17 cellular contexts compared by ENCODE assay signal in genomic region chr10:120392671-120393079, GRCh38.
A peak's percentile ranks its signal among the peaks of the same experiment; 100 is the strongest.
DNase-seq lines count a peak whose midpoint lies in the region; ATAC-seq and TF ChIP-seq lines count a peak whose summit lies in the region.
"Had no signal": no experiment of that assay in that cellular context is flagged by ENCODE, and none has a peak within 500 bp of the region (broad histone marks: within the 10 kb centered on the region; RNA-seq: fewer than 3 reads in every experiment).

No MANE protein-coding gene starts in this region.

- no peak for ATAC-seq in activated naive CD4-positive, alpha-beta T cell treated with anti-CD3 and anti-CD28 coated beads, Interleukin-2, amount 50 U/mL, for 72 hours

- H3K4me1 ChIP-seq in transverse colon (peaks cover 0 to 4% (median 0%) of the 10 kb centered on the region in 4 donors), adrenal gland (replicated peaks in 1 of 2) (no peaks in the 10 kb centered on the region), HAP-1 (no peaks in the 10 kb centered on the region)
- H3K4me1 ChIP-seq: SJCRH30 had no signal

- intact Hi-C loops in transverse colon (cut with DNase I; ENCODE audit: low total_unique reads) (no loop called here), adrenal gland (cut with DNase I) (no loop called here)

- no peak for TF ChIP-seq EP300 in transverse colon (IDR thresholded peaks at IDR 0.05; ENCODE audit: low read depth)

- H3K9me3 ChIP-seq in transverse colon (no peaks in the 10 kb centered on the region), adrenal gland (replicated peaks in 1 of 3) (no peaks in the 10 kb centered on the region), HAP-1 (no peaks in the 10 kb centered on the region)
- H3K9me3 ChIP-seq: MG63, SJCRH30 had no signal

- WGBS in transverse colon (ENCODE audit: low coverage in 1 of 2), 2 donors: 11 to 34% methylated on average over 1 to 2 of the region's 2 CpGs
- WGBS in adrenal gland, 4 donors: 44 to 65% (median 51%) methylated on average over 2 of the region's 2 CpGs

- in situ Hi-C loops in transverse colon (cut with MboI; ENCODE audit: low pct_ligation_motif_present in 1 of 4, low pct_unique_long_range_greater_than_20kb in 1 of 4, low sequenced_read_pairs in 3 of 4): no loop called here
- in situ Hi-C loops in HAP-1 (cut with MboI; ENCODE audit: low sequenced_read_pairs): no loop called here

- DNase-seq in DMS79 treated with DMSO at 0.1 percent for 48 hours (lab: John Stamatoyannopoulos, UW): peak; percentile 58
- DNase-seq in NCI-H748 (lab: John Stamatoyannopoulos, UW; ENCODE audit: unreplicated experiment): peak; percentile 86
- DNase-seq in kidney tubule cell (ENCODE audit: low spot score): peak; percentile 21
- peak; percentile 29 for DNase-seq in transverse colon
- DNase-seq in adrenal gland: no peak
- no peak for DNase-seq in activated naive CD4-positive, alpha-beta T cell treated with anti-CD3 and anti-CD28 coated beads, Interleukin-2, amount 50 U/mL, for 72 hours (ENCODE audit: low spot score in 2 of 2)
- DNase-seq in HAP-1 (ENCODE audit: low spot score in 2 of 2): no peak
- DNase-seq: CD4-positive, alpha-beta memory T cell; MG63; NCI-H1092; NCI-H1694; NCI-H2227 treated with DMSO at 0.1 percent for 48 hours; NCI-H526; SJCRH30 had no signal

- no peak overlapping the region for H3K27ac Mint-ChIP-seq in activated naive CD4-positive, alpha-beta T cell treated with anti-CD3 and anti-CD28 coated beads, Interleukin-2, amount 50 U/mL, for 72 hours
- H3K27ac Mint-ChIP-seq: B cell; CD4-positive, alpha-beta memory T cell had no signal

- no peak for TF ChIP-seq POLR2A in transverse colon (IDR thresholded peaks at IDR 0.05)
- no peak for TF ChIP-seq POLR2A in adrenal gland (IDR thresholded peaks at IDR 0.05)

- peaks cover 0 to 5% of the 10 kb centered on the region in 2 donors for H3K9me3 Mint-ChIP-seq in activated naive CD4-positive, alpha-beta T cell treated with anti-CD3 and anti-CD28 coated beads, Interleukin-2, amount 50 U/mL, for 72 hours

- H3K27me3 ChIP-seq in transverse colon (no peaks in the 10 kb centered on the region), adrenal gland (no peaks in the 10 kb centered on the region), HAP-1 (ENCODE audit: low read depth) (no peaks in the 10 kb centered on the region; the same call in 1 of the 2 replicates)
- H3K27me3 ChIP-seq: MG63 had no signal

- no peaks in the 10 kb centered on the region for H3K36me3 Mint-ChIP-seq in activated naive CD4-positive, alpha-beta T cell treated with anti-CD3 and anti-CD28 coated beads, Interleukin-2, amount 50 U/mL, for 72 hours
- H3K36me3 Mint-ChIP-seq: CD4-positive, alpha-beta memory T cell had no signal

- H3K36me3 ChIP-seq in transverse colon (no peaks in the 10 kb centered on the region), adrenal gland (replicated peaks in 1 of 2) (no peaks in the 10 kb centered on the region), HAP-1 (replicated peaks) (no peaks in the 10 kb centered on the region)
- H3K36me3 ChIP-seq: MG63, SJCRH30 had no signal

- peak overlapping the region in 1 of 4 donors; percentile 25 for H3K27ac ChIP-seq in transverse colon
- no peak overlapping the region for H3K27ac ChIP-seq in adrenal gland
- H3K27ac ChIP-seq: KMS-11, RWPE1, SJCRH30 had no signal

- TF ChIP-seq CTCF in transverse colon (IDR thresholded peaks at IDR 0.05) (no peak), adrenal gland (IDR thresholded peaks at IDR 0.05) (no peak)

- H3K4me3 ChIP-seq in transverse colon (no peak overlapping the region), adrenal gland (no peak overlapping the region), HAP-1 (no peak overlapping the region)
- H3K4me3 ChIP-seq: MG63, SJCRH30 had no signal

Comparison
In these comparisons a context has a peak if more than half of its experiments do, and no peak if none do; other contexts are left out.
1. DNase-seq: peak in DMS79 treated with DMSO at 0.1 percent for 48 hours (single experiment), NCI-H748 (single experiment), kidney tubule cell (single experiment) and transverse colon (single experiment); none in adrenal gland (0 of 7), activated naive CD4-positive, alpha-beta T cell treated with anti-CD3 and anti-CD28 coated beads, Interleukin-2, amount 50 U/mL, for 72 hours (0 of 2) and HAP-1 (0 of 2).